Comparison of ENCODE assay signal across 8 cellular contexts in the genomic region with DNA sequence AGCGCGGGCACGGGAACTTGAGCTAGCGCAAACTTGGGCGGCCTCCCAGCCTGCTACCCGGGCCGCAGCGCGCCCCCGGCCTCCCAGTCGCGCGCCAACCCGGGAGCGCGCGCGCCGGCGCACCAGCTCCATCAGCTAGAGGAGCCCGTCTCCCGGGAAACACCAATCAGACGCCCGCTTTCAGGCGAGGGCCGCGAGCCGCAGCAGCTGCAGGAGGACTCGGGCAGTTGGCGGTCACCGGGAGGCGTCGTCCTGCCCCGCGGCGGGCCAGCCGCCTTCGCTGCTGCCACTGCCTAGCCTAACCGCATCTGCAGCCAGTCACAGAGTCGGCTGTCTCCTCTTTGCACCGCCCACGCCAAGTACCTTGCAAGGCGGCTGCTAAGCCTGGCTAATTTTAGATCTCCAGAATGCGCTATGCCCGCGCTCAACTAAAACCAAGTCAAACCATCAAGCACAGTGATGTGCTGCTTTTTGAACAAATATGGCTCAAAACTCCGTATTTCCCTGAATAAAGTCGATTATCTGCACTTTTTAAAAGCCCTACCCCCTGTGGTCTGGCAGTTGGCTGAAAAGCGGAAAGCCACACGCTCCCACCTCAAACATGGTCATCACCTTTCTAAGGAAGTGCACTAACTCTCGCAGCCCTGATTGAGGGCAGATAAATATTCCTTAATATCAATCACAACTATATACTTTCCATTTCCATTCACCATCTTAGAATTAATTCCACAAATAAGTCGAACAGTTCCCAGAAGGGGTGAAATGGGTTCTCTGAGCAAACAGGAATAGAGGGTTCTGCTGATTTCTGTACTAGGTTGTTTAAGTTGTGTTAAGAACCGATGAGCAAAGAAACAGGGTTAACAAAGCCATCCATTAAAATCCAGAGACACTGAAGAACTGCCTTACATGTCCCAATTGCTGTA.
DNase-seq lines count a peak whose midpoint lies in the region; ATAC-seq, FAIRE-seq and TF ChIP-seq lines count a peak whose summit lies in the region.

No MANE protein-coding gene starts in this region.

- DNase-seq in AG20443 (ENCODE audit: low spot score), result peak; percentile 95
- peak; percentile 88 for DNase-seq in GM13976 (ENCODE audit: low spot score)
- DNase-seq in NAMALWA (ENCODE audit: low spot score), result peak; percentile 68
- DNase-seq in SW 1271 (lab: John Stamatoyannopoulos, UW), result peak; percentile 88 to 98
- DNase-seq in endothelial cell of umbilical vein (ENCODE audit: low read depth, low spot score), result peak; percentile 51
- DNase-seq in NCI-H2107 (lab: John Stamatoyannopoulos, UW), result no peak

- no peaks in the 10 kb centered on the region for H4K20me1 ChIP-seq in endothelial cell of umbilical vein (replicated peaks; ENCODE audit: control insufficient read depth, extremely low read depth, insufficient read depth, low read length)

- H3K9me1 ChIP-seq in endothelial cell of umbilical vein (replicated peaks; ENCODE audit: control insufficient read depth, extremely low read depth, insufficient read depth, low read length), result no peaks in the 10 kb centered on the region

- peak; percentile 71 for ATAC-seq in HG02678 (IDR thresholded peaks at IDR 0.05; ENCODE audit: unreplicated experiment)

- TF ChIP-seq POLR2A in endothelial cell of umbilical vein (IDR thresholded peaks at IDR 0.05; ENCODE audit: low read depth, low read length), result no peak

- H3K9ac ChIP-seq in endothelial cell of umbilical vein (replicated peaks; ENCODE audit: extremely low read depth, insufficient read depth, low read length) (no peak overlapping the region), mucosa of rectum (ENCODE audit: low read depth in 1 of 2, low read length in 2 of 2) (no peak overlapping the region)

- POLR2A ChIA-PET in endothelial cell of umbilical vein (lab: Charles Lee), result no interaction called here

- CTCF ChIA-PET in endothelial cell of umbilical vein (lab: Charles Lee), result interaction anchor here (0.7 to 4.0 kb wide), 4 partner anchors 19 to 880 kb away, joined by 3 to 27 read pairs (median 8); no protein-coding TSS in a partner anchor

- H3K27ac ChIP-seq in endothelial cell of umbilical vein (ENCODE audit: insufficient read depth, low read depth, low read length) (no peak overlapping the region), mucosa of rectum (ENCODE audit: low read depth in 2 of 2, low read length in 2 of 2) (no peak overlapping the region)

- FAIRE-seq in endothelial cell of umbilical vein (lab: Jason Lieb, UNC), result no peak

- H3K36me3 ChIP-seq in endothelial cell of umbilical vein (ENCODE audit: control insufficient read depth in 2 of 2, extremely low read depth in 1 of 2, insufficient read depth in 2 of 2, low read length in 2 of 2), result no peaks in the 10 kb centered on the region
- no peaks in the 10 kb centered on the region for H3K36me3 ChIP-seq in mucosa of rectum (ENCODE audit: control insufficient read depth in 2 of 2, insufficient read depth in 2 of 2, low read length in 2 of 2)

- H3K4me3 ChIP-seq in endothelial cell of umbilical vein (replicated peaks in 1 of 3; ENCODE audit: insufficient read depth in 1 of 3, low read depth in 1 of 3, low read length in 3 of 3) (peak overlapping the region in 2 of 3 experiments; percentile 19 to 34), mucosa of rectum (ENCODE audit: low read length in 2 of 2) (peak overlapping the region; percentile 8 to 51)

- BruUV-seq in endothelial cell of umbilical vein (replicated peaks; lab: Mats Ljungman, UMichigan), result no TSS peak

- H3K27me3 ChIP-seq in endothelial cell of umbilical vein (ENCODE audit: control insufficient read depth in 2 of 2, insufficient read depth in 2 of 2, low read length in 2 of 2) (peaks cover 60 to 97% of the 10 kb centered on the region in 2 experiments), mucosa of rectum (ENCODE audit: control insufficient read depth in 2 of 2, insufficient read depth in 2 of 2, low read length in 2 of 2) (peaks cover 41 to 56% of the 10 kb centered on the region in 2 donors)

- in situ Hi-C loops in GM13976 (cut with MboI; ENCODE audit: low sequenced_read_pairs, unreplicated experiment), result no loop called here

- dilution Hi-C loops in endothelial cell of umbilical vein (cut with MboI; ENCODE audit: extremely low pct_ligation_motif_present, low sequenced_read_pairs), result no loop called here

- H3K4me1 ChIP-seq in endothelial cell of umbilical vein (ENCODE audit: control insufficient read depth, extremely low read depth, insufficient read depth, low read length) (peaks cover 5% of the 10 kb centered on the region), mucosa of rectum (ENCODE audit: control insufficient read depth in 2 of 2, insufficient read depth in 2 of 2, low read length in 2 of 2) (peaks cover 4 to 7% of the 10 kb centered on the region in 2 donors)

- H3K9me3 ChIP-seq in endothelial cell of umbilical vein (replicated peaks; ENCODE audit: control insufficient read depth, insufficient read depth, low read length), result no peaks in the 10 kb centered on the region
- H3K9me3 ChIP-seq in mucosa of rectum (ENCODE audit: control insufficient read depth in 2 of 2, low read length in 2 of 2), result no peaks in the 10 kb centered on the region

- intact Hi-C loops in endothelial cell of umbilical vein (cut with micrococcal nuclease), result no loop called here

- H3K79me2 ChIP-seq in endothelial cell of umbilical vein (ENCODE audit: control insufficient read depth, insufficient read depth, low read length), result no peaks in the 10 kb centered on the region

- H2AFZ ChIP-seq in endothelial cell of umbilical vein (ENCODE audit: low read depth, low read length), result peak overlapping the region; percentile 62

- no peak for TF ChIP-seq CTCF in GM13976 (IDR thresholded peaks at IDR 0.05; ENCODE audit: borderline replicate concordance, control extremely low read depth, extremely low read depth, insufficient read depth, missing control alignments)
- TF ChIP-seq CTCF in endothelial cell of umbilical vein (IDR thresholded peaks at IDR 0.05; ENCODE audit: extremely low read depth in 1 of 2, insufficient read depth in 1 of 2, low read depth in 1 of 2, low read length in 2 of 2), result no peak

- H3K4me2 ChIP-seq in endothelial cell of umbilical vein (ENCODE audit: insufficient read depth, low read length), result peak overlapping the region; percentile 69

TF ChIP-seq in endothelial cell of umbilical vein, 7 proteins besides CTCF, POLR2A, EP300 and RAD21:
- no peak for TF ChIP-seq FOS (IDR thresholded peaks at IDR 0.05; ENCODE audit: borderline replicate concordance, insufficient read depth, low read length)
- TF ChIP-seq, protein P1, sequence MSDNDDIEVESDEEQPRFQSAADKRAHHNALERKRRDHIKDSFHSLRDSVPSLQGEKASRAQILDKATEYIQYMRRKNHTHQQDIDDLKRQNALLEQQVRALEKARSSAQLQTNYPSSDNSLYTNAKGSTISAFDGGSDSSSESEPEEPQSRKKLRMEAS (IDR thresholded peaks at IDR 0.05; ENCODE audit: insufficient read depth, insufficient read length), result no peak
- TF ChIP-seq MYC (IDR thresholded peaks at IDR 0.05; ENCODE audit: low read depth, low read length), result no peak
- peak; percentile 71 for TF ChIP-seq EZH2 (IDR thresholded peaks at IDR 0.05; ENCODE audit: borderline replicate concordance, low read depth, low read length, severe bottlenecking)
